In genomic region chr4:47713156-47713834, GRCh38 we compare ENCODE assay signal across 1 cellular context.
TF ChIP-seq lines count a peak whose summit lies in the region.

No MANE protein-coding gene starts in this region.

TF ChIP-seq in HepG2, 621 proteins besides CTCF, POLR2A, EP300 and RAD21 (continued from another document):
- TF ChIP-seq CERS6 (CRISPR knock-in tag; IDR thresholded peaks at IDR 0.05) (no peak), ZNF576 (CRISPR knock-in tag; IDR thresholded peaks at IDR 0.05) (no peak), PRPF4 (IDR thresholded peaks at IDR 0.05; ENCODE audit: low read depth, low read length, poor library complexity, severe bottlenecking) (no peak)
